17 cellular contexts compared by ENCODE assay signal in genomic region chr1:119091618-119092017, GRCh38.
"Had no signal": no experiment of that assay in that cellular context is flagged by ENCODE, and none has a peak within 500 bp of the region (broad histone marks: within the 10 kb centered on the region; RNA-seq: fewer than 3 reads in every experiment).

No MANE protein-coding gene starts in this region.

- DNase-seq: activated CD4-positive, alpha-beta memory T cell treated with anti-CD3 and anti-CD28 coated beads for 36 hours; activated CD4-positive, alpha-beta T cell treated with anti-CD3 and anti-CD28 coated beads for 36 hours; activated gamma-delta T cell treated with Interleukin-2 at 50 U/mL for 16 hours; activated T-cell treated with anti-CD3 and anti-CD28 coated beads for 4 hours; adrenal gland; effector CD8-positive, alpha-beta T cell; esophagus squamous epithelium; left colon; ovary; stimulated activated CD4-positive, alpha-beta T cell treated with anti-CD3 and anti-CD28 coated beads, Interleukin-2, amount 100 ng/mL, for 24 hours; stimulated activated naive CD4-positive, alpha-beta T cell treated with Interleukin-2 at 50 U/mL for 16 hours; SW 1271; thyroid gland had no signal

- H3K27me3 ChIP-seq: adrenal gland, esophagus squamous epithelium, ovary, thyroid gland had no signal

- H3K9me3 ChIP-seq: adrenal gland, ovary, thyroid gland had no signal

- ATAC-seq: activated CD4-positive, alpha-beta T cell treated with anti-CD3 and anti-CD28 coated beads for 36 hours; activated naive CD4-positive, alpha-beta T cell treated with anti-CD3 and anti-CD28 coated beads, Interleukin-2, amount 50 U/mL, for 72 hours; left colon; WTC11 had no signal

- H3K4me3 ChIP-seq: adrenal gland, esophagus squamous epithelium, ovary, thyroid gland had no signal

- H3K36me3 ChIP-seq: adrenal gland, esophagus squamous epithelium, ovary, thyroid gland had no signal

- H3K27ac ChIP-seq: adrenal gland, esophagus squamous epithelium, ovary, thyroid gland had no signal

- H3K4me1 ChIP-seq: adrenal gland, esophagus squamous epithelium, thyroid gland had no signal

- FAIRE-seq: bronchial epithelial cell, TTC549 had no signal
